In the genomic region with DNA sequence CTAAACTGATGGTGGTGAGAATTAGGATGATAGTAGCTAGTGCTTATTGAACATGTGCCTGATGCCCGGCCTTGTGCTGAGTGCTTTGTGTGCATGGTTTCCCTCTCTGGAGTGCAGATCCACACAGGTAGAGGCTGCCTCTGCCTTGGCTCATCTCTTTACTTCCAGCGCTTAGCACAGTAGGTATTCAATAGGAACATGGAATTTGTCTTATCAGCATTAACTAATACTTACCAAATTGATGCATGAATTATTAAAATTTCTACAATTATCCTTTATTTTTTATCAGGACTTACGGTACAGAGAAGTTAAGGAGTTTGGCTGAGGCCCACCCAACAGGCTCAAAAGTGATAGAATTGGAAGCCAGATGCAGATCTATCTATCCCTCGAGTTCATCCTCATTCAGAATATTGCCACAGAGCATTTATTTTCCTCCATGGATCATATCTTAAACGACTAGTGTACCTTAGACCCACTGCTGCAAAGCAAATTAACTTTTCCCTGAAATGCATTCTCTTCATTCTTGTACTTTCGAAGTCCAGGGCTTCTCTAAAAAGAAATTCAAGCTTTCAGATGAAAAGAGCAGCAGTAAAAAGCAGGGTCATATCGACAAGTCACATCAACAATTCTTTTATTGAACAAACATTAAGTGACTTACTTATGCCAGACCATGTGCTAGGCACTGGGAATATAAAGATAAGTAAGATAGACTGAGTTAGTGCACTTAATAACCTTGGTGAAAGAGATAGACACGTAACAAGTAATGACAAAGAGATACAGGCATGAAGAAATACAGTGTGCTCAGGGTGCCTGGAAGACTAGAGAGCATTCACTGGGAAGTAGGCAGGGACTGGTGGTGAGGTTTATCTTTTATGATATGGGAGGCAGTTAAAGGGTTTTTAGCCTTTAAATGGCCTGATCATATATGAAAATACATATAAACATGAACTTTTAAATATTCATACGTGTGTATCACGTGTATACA, we compare ENCODE assay signal across 25 cellular contexts.
"Had no signal": no experiment of that assay in that cellular context is flagged by ENCODE, and none has a peak within 500 bp of the region (broad histone marks: within the 10 kb centered on the region; RNA-seq: fewer than 3 reads in every experiment).

No MANE protein-coding gene starts in this region.

- H3K27ac ChIP-seq: brain microvascular endothelial cell, left lung, lower lobe of right lung, suprapubic skin, tibial nerve had no signal

- H3K9me3 ChIP-seq: left lung, lower lobe of right lung, suprapubic skin, tibial nerve had no signal

- H3K36me3 ChIP-seq: brain microvascular endothelial cell, left lung, lower lobe of right lung, suprapubic skin, tibial nerve had no signal

- FAIRE-seq: astrocyte, frontal cortex, islet of Langerhans had no signal

- DNase-seq: activated CD4-positive, alpha-beta memory T cell treated with anti-CD3 and anti-CD28 coated beads, Interleukin-2, amount 10 ng/mL, durations not matched to agents 7 days and 5 days; activated CD4-positive, alpha-beta T cell treated with anti-CD3 and anti-CD28 coated beads, Interleukin-2, amount 10 ng/mL, durations not matched to agents 7 days and 5 days; activated CD4-positive, CD25-positive, alpha-beta regulatory T cell treated with anti-CD3 and anti-CD28 coated beads, Interleukin-2, amount 50 U/mL, for 72 hours; activated CD8-positive, alpha-beta memory T cell treated with anti-CD3 and anti-CD28 coated beads, Interleukin-2, amount 50 U/mL, for 48 hours; activated gamma-delta T cell; activated naive CD4-positive, alpha-beta T cell treated with anti-CD3 and anti-CD28 coated beads, Interleukin-2, amount 10 ng/mL, durations not matched to agents 7 days and 5 days; activated naive CD8-positive, alpha-beta T cell treated with anti-CD3 and anti-CD28 coated beads, Interleukin-2, amount 10 ng/mL, durations not matched to agents 7 days and 5 days; activated T-cell treated with anti-CD3 and anti-CD28 coated beads, Interleukin-2, amount 50 U/mL, for 24 hours; amniotic stem cell; brain microvascular endothelial cell; central memory CD4-positive, alpha-beta T cell; left lung; lower lobe of right lung; mesendoderm; retina; stimulated activated CD4-positive, alpha-beta T cell treated with anti-CD3 and anti-CD28 coated beads, Interleukin-15, amount 100 ng/mL, for 24 hours; stimulated activated CD4-positive, alpha-beta T cell treated with anti-CD3 and anti-CD28 coated beads, Interleukin-2, amount 100 ng/mL, for 24 hours; stimulated activated naive B cell treated with anti-CD40 and anti-IgM and Interleukin-4, amounts not matched to agents 10 μg/mL and 1 μg/mL and 100 μg/mL, for 72 hours; T-helper 9 cell had no signal

- ATAC-seq: left lung; lower lobe of right lung; natural killer cell treated with Interleukin-12 subunit alpha and Interleukin-12 subunit beta and Interleukin-15 and Interleukin-18, amount 100 ng/mL, for 72 hours; stimulated activated naive B cell treated with anti-CD40 and anti-IgM and Interleukin-4, amounts not matched to agents 10 μg/mL and 1 μg/mL and 100 μg/mL, for 72 hours had no signal

- H3K4me1 ChIP-seq: lower lobe of right lung had no signal

- H3K4me3 ChIP-seq: left lung, lower lobe of right lung, suprapubic skin, tibial nerve had no signal

- H3K27me3 ChIP-seq: brain microvascular endothelial cell, left lung, suprapubic skin, tibial nerve had no signal
